In the genomic region with DNA sequence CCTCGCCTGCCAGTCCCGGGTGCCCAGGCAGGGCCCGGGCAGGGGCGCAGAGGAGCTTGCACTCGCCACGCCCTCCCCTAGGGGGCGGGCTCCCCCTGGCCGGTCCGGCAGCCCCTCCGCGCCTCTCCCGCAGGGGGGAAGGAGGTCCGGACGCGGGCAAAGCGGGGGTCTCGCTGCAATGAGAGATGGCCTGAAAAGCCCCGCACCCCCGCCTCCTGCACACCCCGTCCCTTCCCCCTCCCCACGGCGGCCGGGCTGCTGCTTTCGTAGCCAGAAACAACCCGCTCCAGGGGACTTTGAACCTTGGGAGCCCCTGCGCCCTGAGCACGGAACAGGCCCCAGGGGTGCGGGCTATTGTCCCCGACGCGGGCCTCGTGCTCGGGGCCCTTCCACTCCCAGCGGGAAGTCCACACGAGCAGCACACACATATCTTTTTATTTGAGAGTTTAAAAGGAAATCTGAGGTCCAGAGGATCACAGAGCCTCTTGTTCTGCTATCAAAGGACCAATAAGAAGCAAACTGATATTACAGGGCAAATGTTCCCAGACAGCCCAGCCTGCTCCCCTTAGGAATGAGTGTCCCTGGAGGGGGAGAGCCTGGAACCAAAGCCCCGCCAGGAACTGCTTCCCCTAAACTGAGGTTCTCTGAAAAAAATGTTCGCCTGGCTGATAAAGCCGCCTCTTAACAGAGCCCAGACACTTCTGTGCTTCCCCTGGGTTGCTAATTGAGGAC, we compare ENCODE assay signal across 8 cellular contexts. TPM values are rescaled to one million over a fixed set of nuclear protein-coding genes. Genes with fewer than 3 reads are reported as not detected.
A peak's percentile ranks its signal among the peaks of the same experiment; 100 is the strongest.
DNase-seq lines count a peak whose midpoint lies in the region; ATAC-seq and TF ChIP-seq lines count a peak whose summit lies in the region.

No MANE protein-coding gene starts in this region.

- no peak overlapping the region for H3K27ac Mint-ChIP-seq in activated naive CD4-positive, alpha-beta T cell treated with anti-CD3 and anti-CD28 coated beads, Interleukin-2, amount 10 ng/mL, durations not matched to agents 7 days and 5 days

- peaks cover 20 to 86% (median 34%) of the 10 kb centered on the region in 7 donors for H3K27me3 ChIP-seq in heart right ventricle

- DNase-seq in SHP77 (lab: John Stamatoyannopoulos, UW) (peak; percentile 36 to 66), SHP77 treated with DMSO at 0.1 percent for 48 hours (lab: John Stamatoyannopoulos, UW) (no peak), NCI-H345 (lab: John Stamatoyannopoulos, UW) (peak; percentile 45), heart right ventricle (peak; percentile 46 to 71), retinal pigment epithelial cell (ENCODE audit: low read depth) (no peak), H4 (ENCODE audit: low spot score) (no peak)
- peak; percentile 64 for DNase-seq in activated naive CD4-positive, alpha-beta T cell treated with anti-CD3 and anti-CD28 coated beads, Interleukin-2, amount 10 ng/mL, durations not matched to agents 7 days and 5 days
- DNase-seq in NK-92 treated with Interleukin-12 subunit alpha and Interleukin-12 subunit beta, amount 100 ng/mL, for 24 hours (lab: John Stamatoyannopoulos, UW), result no peak

- CTCF ChIA-PET in activated naive CD4-positive, alpha-beta T cell treated with anti-CD3 and anti-CD28 coated beads, Interleukin-2, amount 10 ng/mL, durations not matched to agents 7 days and 5 days (lab: Charles Lee), result interaction anchor here (0.5 to 4.1 kb wide), 9 partner anchors 10 to 126 kb away, joined by 3 to 15 read pairs (median 3); no protein-coding TSS in a partner anchor

- peaks cover 19 to 59% (median 54%) of the 10 kb centered on the region in 9 donors for H3K4me1 ChIP-seq in heart right ventricle

- H3K27ac ChIP-seq in heart right ventricle, result peak overlapping the region in 8 of 10 donors; percentile 44 to 81 (median 70)

- H3K9me3 ChIP-seq in heart right ventricle, result no peaks in the 10 kb centered on the region

- H3K4me3 ChIP-seq in heart right ventricle (peak overlapping the region in 9 of 10 donors; percentile 57 to 80 (median 67)), retinal pigment epithelial cell (ENCODE audit: low read length) (no peak overlapping the region)

- peak; percentile 70 to 83 (median 79) for TF ChIP-seq CTCF in heart right ventricle (IDR thresholded peaks at IDR 0.05)
- peak; percentile 73 for TF ChIP-seq CTCF in retinal pigment epithelial cell (conservative IDR thresholded peaks at IDR 0.05; ENCODE audit: low read depth, low read length)

- no peak overlapping the region for H3K4me3 Mint-ChIP-seq in activated naive CD4-positive, alpha-beta T cell treated with anti-CD3 and anti-CD28 coated beads, Interleukin-2, amount 10 ng/mL, durations not matched to agents 7 days and 5 days

- H3K36me3 Mint-ChIP-seq in activated naive CD4-positive, alpha-beta T cell treated with anti-CD3 and anti-CD28 coated beads, Interleukin-2, amount 10 ng/mL, durations not matched to agents 7 days and 5 days, result peaks cover 3% of the 10 kb centered on the region

- peaks cover 99% of the 10 kb centered on the region for H3K27me3 Mint-ChIP-seq in activated naive CD4-positive, alpha-beta T cell treated with anti-CD3 and anti-CD28 coated beads, Interleukin-2, amount 10 ng/mL, durations not matched to agents 7 days and 5 days

- intact Hi-C loops in heart right ventricle (cut with DNase I), result loop anchor here in 8 of 10 donors (5.0 to 10.0 kb wide), 9 partner anchors 38 to 147 kb away; partner anchors contain the start of gene CBX8 (in 3 of the 8)

- ATAC-seq in heart right ventricle, result peak; percentile 62 to 86 (median 78)

- WGBS in heart right ventricle, 2 donors, result 4 to 6% methylated on average over 36 to 38 of the region's 38 CpGs

- H3K4me1 Mint-ChIP-seq in activated naive CD4-positive, alpha-beta T cell treated with anti-CD3 and anti-CD28 coated beads, Interleukin-2, amount 10 ng/mL, durations not matched to agents 7 days and 5 days, result peaks cover 31% of the 10 kb centered on the region

- no peaks in the 10 kb centered on the region for H3K9me3 Mint-ChIP-seq in activated naive CD4-positive, alpha-beta T cell treated with anti-CD3 and anti-CD28 coated beads, Interleukin-2, amount 10 ng/mL, durations not matched to agents 7 days and 5 days

- H3K36me3 ChIP-seq in heart right ventricle, result no peaks in the 10 kb centered on the region

RNA-seq across cellular contexts. Expression of gene CBX4, which starts 5.8 kb away (rescaled TPM):
- 10 to 100 TPM; 21.6 to 38.2 (median 26.4) TPM for total RNA-seq in heart right ventricle
- 1 to 10 TPM; 9.4 to 9.8 TPM for polyA plus RNA-seq in heart right ventricle
- total RNA-seq in H4 (2014; rRNA removed; shearing (Covaris generic)), result 16.0 and 18.7 TPM in 2 replicates

RNA-seq across cellular contexts. Expression of gene CBX8, which starts 48.2 kb away (rescaled TPM):
- total RNA-seq in heart right ventricle, result 1 to 10 TPM; 4.3 to 9.3 (median 5.6) TPM
- polyA plus RNA-seq in heart right ventricle, result 1 to 10 TPM; 2.2 to 4.1 TPM
- 7.0 and 14.6 TPM in 2 replicates for total RNA-seq in H4 (2014; rRNA removed; shearing (Covaris generic))

Comparison
In these comparisons a context has a peak if more than half of its experiments do, and no peak if none do; other contexts are left out.
1. DNase-seq: peak in SHP77 (2 of 2), NCI-H345 (single experiment), activated naive CD4-positive, alpha-beta T cell treated with anti-CD3 and anti-CD28 coated beads, Interleukin-2, amount 10 ng/mL, durations not matched to agents 7 days and 5 days (single experiment) and heart right ventricle (2 of 2); none in SHP77 treated with DMSO at 0.1 percent for 48 hours (single experiment), retinal pigment epithelial cell (single experiment), H4 (single experiment) and NK-92 treated with Interleukin-12 subunit alpha and Interleukin-12 subunit beta, amount 100 ng/mL, for 24 hours (single experiment).